Comparison of ENCODE assay signal across 8 cellular contexts in genomic region chr5:32710335-32710858, GRCh38. TPM values are rescaled to one million over a fixed set of nuclear protein-coding genes. Genes with fewer than 3 reads are reported as not detected.
A peak's percentile ranks its signal among the peaks of the same experiment; 100 is the strongest.
DNase-seq lines count a peak whose midpoint lies in the region; ATAC-seq and TF ChIP-seq lines count a peak whose summit lies in the region.

No MANE protein-coding gene starts in this region.

- H3K4me1 ChIP-seq in sigmoid colon: peaks cover 0 to 47% (median 30%) of the 10 kb centered on the region in 4 donors

- WGBS in sigmoid colon, 2 donors: 1% methylated on average over 29 of the region's 29 CpGs

- H3K36me3 ChIP-seq in sigmoid colon: no peaks in the 10 kb centered on the region

- ATAC-seq in HG02642 (IDR thresholded peaks at IDR 0.05; ENCODE audit: poor library complexity, unreplicated experiment) (peak; percentile 25), GM21390 (IDR thresholded peaks at IDR 0.05; ENCODE audit: unreplicated experiment) (no peak)

- H3K4me3 ChIP-seq in sigmoid colon: peak overlapping the region; percentile 56 to 68 (median 59)

- peak; percentile 38 to 41 for DNase-seq in activated T-cell treated with anti-CD3 and anti-CD28 coated beads, Interleukin-2, amount 50 U/mL, for 48 hours
- DNase-seq in hepatic stellate cell (ENCODE audit: low spot score) (peak; percentile 37), sigmoid colon (peak; percentile 72), occipital lobe (lab: John Stamatoyannopoulos, UW) (no peak), NCI-H128 (lab: John Stamatoyannopoulos, UW; ENCODE audit: unreplicated experiment) (no peak)

- H3K27ac ChIP-seq in C4-2B (peak overlapping the region; percentile 50), sigmoid colon (peak overlapping the region in 3 of 4 donors; percentile 81 to 82 (median 81))

- H3K9me3 ChIP-seq in sigmoid colon: no peaks in the 10 kb centered on the region

- no peak for TF ChIP-seq POLR2A in sigmoid colon (IDR thresholded peaks at IDR 0.05)

- H3K27me3 ChIP-seq in sigmoid colon: peaks cover 5 to 26% (median 10%) of the 10 kb centered on the region in 3 donors

- no peak for TF ChIP-seq CTCF in C4-2B (conservative IDR thresholded peaks at IDR 0.05)
- no peak for TF ChIP-seq CTCF in sigmoid colon (IDR thresholded peaks at IDR 0.05)

- intact Hi-C loops in sigmoid colon (cut with DNase I): loop anchor here (5.0 to 10.0 kb wide), 2 partner anchors 267 to 324 kb away; no protein-coding TSS in a partner anchor

- TF ChIP-seq EP300 in sigmoid colon (IDR thresholded peaks at IDR 0.05): no peak

RNA-seq across cellular contexts. Expression of gene NPR3, which starts 0.7 kb away (rescaled TPM):
- total RNA-seq in sigmoid colon (10 to 100 TPM in 2 of 4 donors, 1 to 10 TPM in 2; 5.0 to 17.6 (median 9.3) TPM), occipital lobe (19.3 TPM)
- polyA plus RNA-seq in sigmoid colon: 1 to 10 TPM in 2 of 3 donors, under 1 TPM in 1; 0.23 to 3.0 (median 1.2) TPM

Comparison
In these comparisons a context has a peak if more than half of its experiments do, and no peak if none do; other contexts are left out.
1. DNase-seq: peak in activated T-cell treated with anti-CD3 and anti-CD28 coated beads, Interleukin-2, amount 50 U/mL, for 48 hours (2 of 2), hepatic stellate cell (single experiment) and sigmoid colon (single experiment); none in occipital lobe (single experiment) and NCI-H128 (single experiment).